8 cellular contexts compared by ENCODE assay signal in genomic region chr20:33591901-33592300, GRCh38.
DNase-seq lines count a peak whose midpoint lies in the region; ATAC-seq and TF ChIP-seq lines count a peak whose summit lies in the region.
"Not testable (repeated sequence)": the region's sequence is repeated elsewhere in the genome, so short reads cannot be mapped to it uniquely, and the experiment has no call there.

No MANE protein-coding gene starts in this region.

- not testable (repeated sequence) for TF ChIP-seq CTCF in GM12864 (IDR thresholded peaks at IDR 0.05; ENCODE audit: low read depth, low read length, missing control alignments)

- H3K4me3 ChIP-seq in GM12864 (ENCODE audit: low read depth, low read length) = not testable (repeated sequence)

- not testable (repeated sequence) for H3K4me3 Mint-ChIP-seq in activated naive CD8-positive, alpha-beta T cell treated with anti-CD3 and anti-CD28 coated beads, Interleukin-2, amount 10 ng/mL, durations not matched to agents 7 days and 5 days; stimulated activated effector memory CD8-positive, alpha-beta T cell treated with anti-CD3 and anti-CD28 coated beads, Interleukin-12 subunit alpha, Interleukin-12 subunit beta, amount 100 ng/mL, for 72 hours
- H3K4me3 Mint-ChIP-seq in naive B cell = peak overlapping the region in 4 of 8 donors; percentile 26 to 78 (median 42)

- not testable (repeated sequence) for H3K36me3 Mint-ChIP-seq in activated naive CD8-positive, alpha-beta T cell treated with anti-CD3 and anti-CD28 coated beads, Interleukin-2, amount 10 ng/mL, durations not matched to agents 7 days and 5 days; naive B cell; stimulated activated effector memory CD8-positive, alpha-beta T cell treated with anti-CD3 and anti-CD28 coated beads, Interleukin-12 subunit alpha, Interleukin-12 subunit beta, amount 100 ng/mL, for 72 hours

- not testable (repeated sequence) for H3K9me3 Mint-ChIP-seq in activated naive CD8-positive, alpha-beta T cell treated with anti-CD3 and anti-CD28 coated beads, Interleukin-2, amount 10 ng/mL, durations not matched to agents 7 days and 5 days; naive B cell; stimulated activated effector memory CD8-positive, alpha-beta T cell treated with anti-CD3 and anti-CD28 coated beads, Interleukin-12 subunit alpha, Interleukin-12 subunit beta, amount 100 ng/mL, for 72 hours

- POLR2A ChIA-PET in activated naive CD8-positive, alpha-beta T cell treated with anti-CD3 and anti-CD28 coated beads, Interleukin-2, amount 10 ng/mL, durations not matched to agents 7 days and 5 days (lab: Charles Lee) = not testable (repeated sequence)

- not testable (repeated sequence) for H3K27me3 Mint-ChIP-seq in activated naive CD8-positive, alpha-beta T cell treated with anti-CD3 and anti-CD28 coated beads, Interleukin-2, amount 10 ng/mL, durations not matched to agents 7 days and 5 days; naive B cell

- not testable (repeated sequence) for ATAC-seq in activated naive CD8-positive, alpha-beta T cell treated with anti-CD3 and anti-CD28 coated beads, Interleukin-2, amount 10 ng/mL, durations not matched to agents 7 days and 5 days (ENCODE audit: low read depth)
- peak in 1 of 2 donors; percentile 32 for ATAC-seq in naive B cell (ENCODE audit: low read depth in 2 of 2)
- ATAC-seq in stimulated activated effector memory CD8-positive, alpha-beta T cell treated with anti-CD3 and anti-CD28 coated beads, Interleukin-12 subunit alpha, Interleukin-12 subunit beta, amount 100 ng/mL, for 72 hours = peak; percentile 89

- peak overlapping the region; percentile 42 for H3K27ac Mint-ChIP-seq in activated naive CD8-positive, alpha-beta T cell treated with anti-CD3 and anti-CD28 coated beads, Interleukin-2, amount 10 ng/mL, durations not matched to agents 7 days and 5 days
- peak overlapping the region; percentile 49 to 97 (median 77) for H3K27ac Mint-ChIP-seq in naive B cell
- H3K27ac Mint-ChIP-seq in stimulated activated effector memory CD8-positive, alpha-beta T cell treated with anti-CD3 and anti-CD28 coated beads, Interleukin-12 subunit alpha, Interleukin-12 subunit beta, amount 100 ng/mL, for 72 hours = peak overlapping the region; percentile 72

- H3K4me1 Mint-ChIP-seq in activated naive CD8-positive, alpha-beta T cell treated with anti-CD3 and anti-CD28 coated beads, Interleukin-2, amount 10 ng/mL, durations not matched to agents 7 days and 5 days; stimulated activated effector memory CD8-positive, alpha-beta T cell treated with anti-CD3 and anti-CD28 coated beads, Interleukin-12 subunit alpha, Interleukin-12 subunit beta, amount 100 ng/mL, for 72 hours: not testable (repeated sequence)
- H3K4me1 Mint-ChIP-seq in naive B cell = peaks cover 9 to 23% (median 11%) of the 10 kb centered on the region in 3 donors

- DNase-seq in GM12864 (ENCODE audit: low read depth) (peak; percentile 46), T-helper 22 cell (ENCODE audit: low read depth) (peak; percentile 12), naive B cell (peak; percentile 29)
- DNase-seq in activated CD4-positive, alpha-beta T cell treated with anti-CD3 and anti-CD28 coated beads, Interleukin-2, amount 50 U/mL, for 4 hours = peak; percentile 57 to 66
- DNase-seq in activated T-cell treated with anti-CD3 and anti-CD28 coated beads, Interleukin-2, amount 50 U/mL, for 1 hour = peak; percentile 23
- DNase-seq in activated naive CD8-positive, alpha-beta T cell treated with anti-CD3 and anti-CD28 coated beads, Interleukin-2, amount 10 ng/mL, durations not matched to agents 7 days and 5 days = not testable (repeated sequence)
- peak in 2 of 3 donors; percentile 2 to 41 for DNase-seq in stimulated activated CD4-positive, alpha-beta T cell treated with anti-CD3 and anti-CD28 coated beads, TNF-alpha, amount 100 ng/mL, for 1 hour (ENCODE audit: low read depth in 3 of 3, low spot score in 1 of 3)
- peak; percentile 44 to 78 for DNase-seq in stimulated activated effector memory CD8-positive, alpha-beta T cell treated with anti-CD3 and anti-CD28 coated beads, Interleukin-12 subunit alpha, Interleukin-12 subunit beta, amount 100 ng/mL, for 72 hours (ENCODE audit: low spot score in 2 of 2)
